In genomic region chr4:135065366-135065765, GRCh38 we compare ENCODE assay signal across 35 cellular contexts.
"Had no signal": no experiment of that assay in that cellular context is flagged by ENCODE, and none has a peak within 500 bp of the region (broad histone marks: within the 10 kb centered on the region; RNA-seq: fewer than 3 reads in every experiment).

No MANE protein-coding gene starts in this region.

- H3K9me3 Mint-ChIP-seq: activated CD4-positive, alpha-beta memory T cell treated with anti-CD3 and anti-CD28 coated beads, Interleukin-2, amount 10 ng/mL, durations not matched to agents 7 days and 5 days; activated CD4-positive, alpha-beta T cell treated with anti-CD3 and anti-CD28 coated beads, Interleukin-2, amount 10 ng/mL, durations not matched to agents 7 days and 5 days; neural crest cell; WTC11 had no signal

- FAIRE-seq: bronchial epithelial cell, colon, keratinocyte had no signal

- DNase-seq: activated CD4-positive, alpha-beta memory T cell treated with anti-CD3 and anti-CD28 coated beads, Interleukin-2, amount 10 ng/mL, durations not matched to agents 7 days and 5 days; activated CD4-positive, alpha-beta T cell treated with anti-CD3 and anti-CD28 coated beads for 1 hour; activated CD4-positive, alpha-beta T cell treated with anti-CD3 and anti-CD28 coated beads, Interleukin-2, amount 10 ng/mL, durations not matched to agents 7 days and 5 days; activated CD8-positive, alpha-beta memory T cell treated with anti-CD3 and anti-CD28 coated beads, Interleukin-2, amount 50 U/mL, for 48 hours; activated gamma-delta T cell; activated naive CD4-positive, alpha-beta T cell treated with anti-CD3 and anti-CD28 coated beads, Interleukin-2, amount 10 ng/mL, durations not matched to agents 7 days and 5 days; activated naive CD8-positive, alpha-beta T cell treated with anti-CD3 and anti-CD28 coated beads, Interleukin-2, amount 10 ng/mL, durations not matched to agents 7 days and 5 days; activated T-cell treated with anti-CD3 and anti-CD28 coated beads, Interleukin-2, amount 50 U/mL, for 24 hours; amniotic stem cell; dermis blood vessel endothelial cell; effector CD4-positive, alpha-beta T cell; head of caudate nucleus; hippocampal formation; left colon; midbrain; naive thymus-derived CD8-positive, alpha-beta T cell; nucleus accumbens; psoas muscle; stimulated activated CD4-positive, alpha-beta T cell treated with anti-CD3 and anti-CD28 coated beads, Interleukin-1b, Interleukin-23, amount 100 ng/mL, for 48 hours; stimulated activated naive B cell treated with anti-CD40 and anti-IgM and Interleukin-4, amounts not matched to agents 10 μg/mL and 1 μg/mL and 100 μg/mL, for 72 hours; stomach; T-helper 2 cell; thyroid gland; upper lobe of left lung had no signal

- H3K79me2 ChIP-seq: parathyroid adenoma had no signal

- H3K4me1 ChIP-seq: gastroesophageal sphincter, parathyroid adenoma, psoas muscle, right atrium auricular region, stomach, thyroid gland, upper lobe of left lung, vagina had no signal

- H3K27me3 ChIP-seq: gastroesophageal sphincter, right atrium auricular region, stomach, thyroid gland, upper lobe of left lung, vagina had no signal

- H3K4me3 Mint-ChIP-seq: activated CD4-positive, alpha-beta memory T cell treated with anti-CD3 and anti-CD28 coated beads, Interleukin-2, amount 10 ng/mL, durations not matched to agents 7 days and 5 days; activated CD4-positive, alpha-beta T cell treated with anti-CD3 and anti-CD28 coated beads, Interleukin-2, amount 10 ng/mL, durations not matched to agents 7 days and 5 days; activated naive CD4-positive, alpha-beta T cell treated with anti-CD3 and anti-CD28 coated beads, Interleukin-2, amount 10 ng/mL, durations not matched to agents 7 days and 5 days; activated naive CD8-positive, alpha-beta T cell treated with anti-CD3 and anti-CD28 coated beads, Interleukin-2, amount 10 ng/mL, durations not matched to agents 7 days and 5 days; activated T-cell treated with anti-CD3 and anti-CD28 coated beads, Interleukin-2, amount 50 U/mL, for 24 hours; central memory CD8-positive, alpha-beta T cell; naive thymus-derived CD8-positive, alpha-beta T cell; neural crest cell; stimulated activated naive B cell treated with anti-CD40 and anti-IgM and Interleukin-4, amounts not matched to agents 10 μg/mL and 1 μg/mL and 100 μg/mL, for 72 hours; WTC11 had no signal

- H3K27me3 Mint-ChIP-seq: activated CD4-positive, alpha-beta memory T cell treated with anti-CD3 and anti-CD28 coated beads, Interleukin-2, amount 10 ng/mL, durations not matched to agents 7 days and 5 days; activated CD4-positive, alpha-beta T cell treated with anti-CD3 and anti-CD28 coated beads, Interleukin-2, amount 10 ng/mL, durations not matched to agents 7 days and 5 days; activated naive CD4-positive, alpha-beta T cell treated with anti-CD3 and anti-CD28 coated beads, Interleukin-2, amount 10 ng/mL, durations not matched to agents 7 days and 5 days; activated naive CD8-positive, alpha-beta T cell treated with anti-CD3 and anti-CD28 coated beads, Interleukin-2, amount 10 ng/mL, durations not matched to agents 7 days and 5 days; activated T-cell treated with anti-CD3 and anti-CD28 coated beads, Interleukin-2, amount 50 U/mL, for 24 hours; central memory CD8-positive, alpha-beta T cell; naive thymus-derived CD8-positive, alpha-beta T cell; stimulated activated naive B cell treated with anti-CD40 and anti-IgM and Interleukin-4, amounts not matched to agents 10 μg/mL and 1 μg/mL and 100 μg/mL, for 72 hours had no signal

- H3K36me3 ChIP-seq: gastroesophageal sphincter, right atrium auricular region, stomach, thyroid gland, upper lobe of left lung, vagina had no signal

- H3K27ac ChIP-seq: gastroesophageal sphincter, parathyroid adenoma, psoas muscle, right atrium auricular region, stomach, thyroid gland, upper lobe of left lung, vagina had no signal

- H3K27ac Mint-ChIP-seq: activated CD4-positive, alpha-beta memory T cell treated with anti-CD3 and anti-CD28 coated beads, Interleukin-2, amount 10 ng/mL, durations not matched to agents 7 days and 5 days; activated CD4-positive, alpha-beta T cell treated with anti-CD3 and anti-CD28 coated beads, Interleukin-2, amount 10 ng/mL, durations not matched to agents 7 days and 5 days; activated naive CD4-positive, alpha-beta T cell treated with anti-CD3 and anti-CD28 coated beads, Interleukin-2, amount 10 ng/mL, durations not matched to agents 7 days and 5 days; activated naive CD8-positive, alpha-beta T cell treated with anti-CD3 and anti-CD28 coated beads, Interleukin-2, amount 10 ng/mL, durations not matched to agents 7 days and 5 days; activated T-cell treated with anti-CD3 and anti-CD28 coated beads, Interleukin-2, amount 50 U/mL, for 24 hours; naive thymus-derived CD8-positive, alpha-beta T cell; stimulated activated naive B cell treated with anti-CD40 and anti-IgM and Interleukin-4, amounts not matched to agents 10 μg/mL and 1 μg/mL and 100 μg/mL, for 72 hours; WTC11 had no signal

- H3K9ac ChIP-seq: parathyroid adenoma had no signal

- H3K36me3 Mint-ChIP-seq: activated naive CD4-positive, alpha-beta T cell treated with anti-CD3 and anti-CD28 coated beads, Interleukin-2, amount 10 ng/mL, durations not matched to agents 7 days and 5 days; activated naive CD8-positive, alpha-beta T cell treated with anti-CD3 and anti-CD28 coated beads, Interleukin-2, amount 10 ng/mL, durations not matched to agents 7 days and 5 days; naive thymus-derived CD8-positive, alpha-beta T cell; stimulated activated naive B cell treated with anti-CD40 and anti-IgM and Interleukin-4, amounts not matched to agents 10 μg/mL and 1 μg/mL and 100 μg/mL, for 72 hours; WTC11 had no signal

- H3K4me2 ChIP-seq: smooth muscle cell had no signal

- H3K4me1 Mint-ChIP-seq: activated CD4-positive, alpha-beta memory T cell treated with anti-CD3 and anti-CD28 coated beads, Interleukin-2, amount 10 ng/mL, durations not matched to agents 7 days and 5 days; activated CD4-positive, alpha-beta T cell treated with anti-CD3 and anti-CD28 coated beads, Interleukin-2, amount 10 ng/mL, durations not matched to agents 7 days and 5 days; activated naive CD4-positive, alpha-beta T cell treated with anti-CD3 and anti-CD28 coated beads, Interleukin-2, amount 10 ng/mL, durations not matched to agents 7 days and 5 days; activated naive CD8-positive, alpha-beta T cell treated with anti-CD3 and anti-CD28 coated beads, Interleukin-2, amount 10 ng/mL, durations not matched to agents 7 days and 5 days; central memory CD8-positive, alpha-beta T cell; naive thymus-derived CD8-positive, alpha-beta T cell; neural crest cell; stimulated activated naive B cell treated with anti-CD40 and anti-IgM and Interleukin-4, amounts not matched to agents 10 μg/mL and 1 μg/mL and 100 μg/mL, for 72 hours had no signal

- H2AFZ ChIP-seq: parathyroid adenoma had no signal

- H3K9me3 ChIP-seq: gastroesophageal sphincter, psoas muscle, right atrium auricular region, stomach, thyroid gland, upper lobe of left lung, vagina had no signal

- ATAC-seq: gastroesophageal sphincter; left colon; naive thymus-derived CD8-positive, alpha-beta T cell; psoas muscle; stimulated activated naive B cell treated with anti-CD40 and anti-IgM and Interleukin-4, amounts not matched to agents 10 μg/mL and 1 μg/mL and 100 μg/mL, for 72 hours; WTC11 had no signal

- H3K4me3 ChIP-seq: gastroesophageal sphincter, psoas muscle, right atrium auricular region, smooth muscle cell, stomach, thyroid gland, upper lobe of left lung, vagina had no signal
